Comparison of ENCODE assay signal across 8 cellular contexts in genomic region chr14:62126885-62127478, GRCh38.
DNase-seq lines count a peak whose midpoint lies in the region; ATAC-seq and TF ChIP-seq lines count a peak whose summit lies in the region.

No MANE protein-coding gene starts in this region.

- no peak overlapping the region for H3K27ac ChIP-seq in thoracic aorta

- H3K4me3 ChIP-seq in astrocyte of the spinal cord (ENCODE audit: low read depth, low read length) = no peak overlapping the region
- no peak overlapping the region for H3K4me3 ChIP-seq in thoracic aorta

- no peaks in the 10 kb centered on the region for H3K27me3 ChIP-seq in thoracic aorta (replicated peaks; ENCODE audit: insufficient read depth)

- TF ChIP-seq CTCF in astrocyte of the spinal cord (IDR thresholded peaks at IDR 0.05; ENCODE audit: low read depth, low read length) (peak; percentile 79), thoracic aorta (IDR thresholded peaks at IDR 0.05) (peak; percentile 36)

- ATAC-seq in GM19035 (IDR thresholded peaks at IDR 0.05; ENCODE audit: unreplicated experiment) (peak; percentile 82), HG03558 (IDR thresholded peaks at IDR 0.05; ENCODE audit: extremely low read depth, unreplicated experiment) (peak; percentile 57), thoracic aorta (ENCODE audit: insufficient number of reproducible peaks, low FRiP score, low read depth) (peak; percentile 86)

- DNase-seq in D341Med (ENCODE audit: low spot score) (peak; percentile 30), NCI-H526 (lab: John Stamatoyannopoulos, UW) (peak; percentile 43 to 62), astrocyte of the spinal cord (ENCODE audit: low read depth, low spot score) (peak; percentile 67), inferior parietal cortex (ENCODE audit: extremely low spot score) (peak; percentile 88), thoracic aorta (ENCODE audit: low spot score) (no peak), NCI-H187 treated with DMSO at 0.1 percent for 48 hours (lab: John Stamatoyannopoulos, UW) (no peak)

- H3K36me3 ChIP-seq in thoracic aorta = no peaks in the 10 kb centered on the region

- in situ Hi-C loops in astrocyte of the spinal cord (cut with HindIII; ENCODE audit: low sequenced_read_pairs) = no loop called here

- H3K9me3 ChIP-seq in thoracic aorta = no peaks in the 10 kb centered on the region

- H3K4me1 ChIP-seq in thoracic aorta (ENCODE audit: control insufficient read depth in 1 of 2, low read depth in 2 of 2) = no peaks in the 10 kb centered on the region

Comparison
In these comparisons a context has a peak if more than half of its experiments do, and no peak if none do; other contexts are left out.
1. DNase-seq: peak in D341Med (single experiment), NCI-H526 (2 of 2), astrocyte of the spinal cord (single experiment) and inferior parietal cortex (single experiment); none in thoracic aorta (single experiment) and NCI-H187 treated with DMSO at 0.1 percent for 48 hours (single experiment).
2. Peak in every context shown above with its lines, with median percentiles within 50 percentile points of each other: ATAC-seq.